ENCODE assay signal across 8 cellular contexts in genomic region chr3:52532838-52533622, GRCh38. TPM values are rescaled to one million over a fixed set of nuclear protein-coding genes. Genes with fewer than 3 reads are reported as not detected.
A peak's percentile ranks its signal among the peaks of the same experiment; 100 is the strongest.
DNase-seq lines count a peak whose midpoint lies in the region; ATAC-seq and TF ChIP-seq lines count a peak whose summit lies in the region.

No MANE protein-coding gene starts in this region.

- H3K9me3 Mint-ChIP-seq in activated naive CD4-positive, alpha-beta T cell treated with anti-CD3 and anti-CD28 coated beads, Interleukin-2, amount 50 U/mL, for 24 hours: no peaks in the 10 kb centered on the region

- peak overlapping the region; percentile 94 for H3K27ac ChIP-seq in left ventricle myocardium inferior (replicated peaks)

- H3K4me1 Mint-ChIP-seq in activated naive CD4-positive, alpha-beta T cell treated with anti-CD3 and anti-CD28 coated beads, Interleukin-2, amount 50 U/mL, for 24 hours: peaks cover 21% of the 10 kb centered on the region

- TF ChIP-seq RAD21 in Ishikawa (IDR thresholded peaks at IDR 0.05; ENCODE audit: low read depth): no peak

- H3K4me3 Mint-ChIP-seq in activated naive CD4-positive, alpha-beta T cell treated with anti-CD3 and anti-CD28 coated beads, Interleukin-2, amount 50 U/mL, for 24 hours: peak overlapping the region; percentile 66

- H3K9me3 ChIP-seq in ES-I3 (ENCODE audit: control insufficient read depth, insufficient read depth, low read length): no peaks in the 10 kb centered on the region
- H3K9me3 ChIP-seq in left ventricle myocardium inferior (replicated peaks): no peaks in the 10 kb centered on the region

- intact Hi-C loops in left ventricle myocardium inferior (cut with micrococcal nuclease) (no loop called here), sciatic nerve (cut with DNase I) (no loop called here)

- TF ChIP-seq EP300 in Ishikawa (IDR thresholded peaks at IDR 0.05; ENCODE audit: borderline replicate concordance): no peak

- no peaks in the 10 kb centered on the region; the same call in 1 of the 2 replicates for H3K36me3 ChIP-seq in ES-I3 (ENCODE audit: insufficient read depth, low read length)
- peaks cover under 1% of the 10 kb centered on the region for H3K36me3 ChIP-seq in left ventricle myocardium inferior

- peak overlapping the region; percentile 62 for H3K9ac ChIP-seq in ES-I3 (ENCODE audit: low read depth, low read length)

- no peaks in the 10 kb centered on the region for H3K27me3 ChIP-seq in left ventricle myocardium inferior (ENCODE audit: low read depth)

- H3K4me1 ChIP-seq in ES-I3 (ENCODE audit: insufficient read depth, low read length): peaks cover 12% of the 10 kb centered on the region
- H3K4me1 ChIP-seq in left ventricle myocardium inferior: peaks cover 93% of the 10 kb centered on the region

- ATAC-seq in sciatic nerve (no peak), GM21381 (IDR thresholded peaks at IDR 0.05; ENCODE audit: unreplicated experiment) (no peak)

- H3K36me3 Mint-ChIP-seq in activated naive CD4-positive, alpha-beta T cell treated with anti-CD3 and anti-CD28 coated beads, Interleukin-2, amount 50 U/mL, for 24 hours: peaks cover 6% of the 10 kb centered on the region

- H3K27ac Mint-ChIP-seq in activated naive CD4-positive, alpha-beta T cell treated with anti-CD3 and anti-CD28 coated beads, Interleukin-2, amount 50 U/mL, for 24 hours: no peak overlapping the region

- H3K27me3 Mint-ChIP-seq in activated naive CD4-positive, alpha-beta T cell treated with anti-CD3 and anti-CD28 coated beads, Interleukin-2, amount 50 U/mL, for 24 hours: no peaks in the 10 kb centered on the region

- TF ChIP-seq CTCF in left ventricle myocardium inferior (IDR thresholded peaks at IDR 0.05; ENCODE audit: borderline replicate concordance): no peak

- H3K4me3 ChIP-seq in left ventricle myocardium inferior: peak overlapping the region; percentile 82

- no peak for DNase-seq in left ventricle myocardium inferior
- peak; percentile 66 for DNase-seq in sciatic nerve (ENCODE audit: low spot score)
- no peak for DNase-seq in C1 segment of cervical spinal cord (lab: John Stamatoyannopoulos, UW)
- DNase-seq in NOMO-1 treated with dmso at 0.1 percent for 144 hours (lab: John Stamatoyannopoulos, UW; ENCODE audit: unreplicated experiment): no peak

TF ChIP-seq in Ishikawa, 13 proteins besides CTCF, POLR2A, EP300 and RAD21:
- no peak for TF ChIP-seq FOXM1 (IDR thresholded peaks at IDR 0.05; ENCODE audit: borderline replicate concordance, low read depth)
- TF ChIP-seq MAX (IDR thresholded peaks at IDR 0.05): 0 out of 2 replicates have a peak, but pooled peaks have one; percentile 9
- TF ChIP-seq TAF1 (IDR thresholded peaks at IDR 0.05; ENCODE audit: low read depth): 0 out of 2 replicates have a peak, but pooled peaks have one; percentile 28
- peak; percentile 56; the same call in 1 of the 2 replicates for TF ChIP-seq ZBTB7A (IDR thresholded peaks at IDR 0.05; ENCODE audit: low read depth)
TF ChIP-seq in Ishikawa: peak in this region for 3.

RNA-seq across cellular contexts. Expression of gene NT5DC2, which starts 0.6 kb away (rescaled TPM):
- total RNA-seq in left ventricle myocardium inferior (69.3 TPM), sciatic nerve (78.3 TPM)

RNA-seq across cellular contexts. Expression of gene UQCC5, which starts 3.4 kb away (rescaled TPM):
- 65.8 TPM for total RNA-seq in left ventricle myocardium inferior
- 16.0 TPM for total RNA-seq in sciatic nerve

RNA-seq across cellular contexts. Expression of gene STAB1, which starts 37.9 kb away (rescaled TPM):
- 67.2 TPM for total RNA-seq in left ventricle myocardium inferior
- 256 TPM for total RNA-seq in sciatic nerve
